8 cellular contexts compared by ENCODE assay signal in the genomic region with DNA sequence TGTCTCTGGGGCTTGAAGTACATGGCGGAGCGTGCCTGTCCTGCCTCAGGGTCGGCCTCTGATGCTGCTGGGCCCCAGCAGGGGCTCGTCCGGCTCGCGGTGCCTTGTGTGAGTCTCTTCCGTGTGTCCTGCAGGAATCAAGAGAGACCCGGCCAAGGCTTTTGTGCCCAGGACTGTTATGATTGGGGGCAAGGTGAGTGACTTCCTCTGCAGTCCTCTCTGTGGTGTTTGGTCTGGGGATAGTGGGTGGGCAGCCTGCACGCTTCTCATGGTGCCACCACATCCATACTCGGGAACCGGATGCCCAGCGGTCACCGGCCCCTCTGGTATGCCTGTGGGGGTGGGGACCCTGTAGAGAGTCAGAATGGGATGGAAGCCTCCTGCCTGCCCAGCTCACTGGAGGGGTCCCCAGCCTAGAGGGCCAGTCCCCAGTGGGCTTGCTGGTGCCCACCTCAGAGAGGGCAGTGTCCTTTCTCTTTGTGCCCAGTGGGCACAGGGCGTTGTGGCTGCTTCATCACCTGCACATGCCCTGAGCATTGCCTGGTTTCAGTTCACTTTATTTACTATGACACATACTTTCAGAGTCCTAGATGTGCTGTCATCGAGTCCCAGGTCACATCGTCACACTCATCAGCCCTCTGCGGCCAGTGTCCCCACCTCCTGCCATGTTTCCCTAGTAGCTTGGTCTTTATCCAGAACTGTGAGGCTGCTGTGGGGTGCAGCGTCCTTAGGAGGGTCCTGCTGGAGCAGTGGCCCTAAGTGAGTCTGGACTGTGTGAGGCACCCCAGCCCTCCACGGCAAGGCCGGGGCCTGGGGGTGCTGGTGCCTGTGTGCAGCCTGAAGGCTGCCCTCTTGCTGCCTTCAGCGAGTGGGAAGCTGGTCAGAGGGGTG. TPM values are rescaled to one million over a fixed set of nuclear protein-coding genes. Genes with fewer than 3 reads are reported as not detected.
DNase-seq lines count a peak whose midpoint lies in the region; ATAC-seq and TF ChIP-seq lines count a peak whose summit lies in the region.
"Had no signal": no experiment of that assay in that cellular context is flagged by ENCODE, and none has a peak within 500 bp of the region (broad histone marks: within the 10 kb centered on the region; RNA-seq: fewer than 3 reads in every experiment).

No MANE protein-coding gene starts in this region.

- no peaks in the 10 kb centered on the region for H3K27me3 ChIP-seq in ovary
- H3K27me3 ChIP-seq in hepatocyte, result no peaks in the 10 kb centered on the region

- no peak overlapping the region for H3K4me3 ChIP-seq in ovary
- no peak overlapping the region for H3K4me3 ChIP-seq in hepatocyte

- H2AFZ ChIP-seq in hepatocyte, result no peak overlapping the region

- no peak for TF ChIP-seq CTCF in ovary (IDR thresholded peaks at IDR 0.05)
- TF ChIP-seq CTCF in hepatocyte (IDR thresholded peaks at IDR 0.05; ENCODE audit: poor library complexity), result no peak

- no peak for TF ChIP-seq EP300 in ovary (IDR thresholded peaks at IDR 0.05)

- H3K4me1 ChIP-seq in ovary (ENCODE audit: insufficient read depth) (no peaks in the 10 kb centered on the region), hepatocyte (ENCODE audit: insufficient read depth) (no peaks in the 10 kb centered on the region)

- TF ChIP-seq POLR2A in ovary (IDR thresholded peaks at IDR 0.05), result no peak

- WGBS in ovary, 3 donors, result 90 to 91% (median 91%) methylated on average over 18 to 22 of the region's 22 CpGs
- 96% methylated on average over 22 of the region's 22 CpGs for WGBS in hepatocyte (ENCODE audit: low lambda C conversion rate, missing lambda C conversion rate)

- ATAC-seq in GM19023 (IDR thresholded peaks at IDR 0.05; ENCODE audit: unreplicated experiment) (peak; percentile 92), GM21786 (IDR thresholded peaks at IDR 0.05; ENCODE audit: unreplicated experiment) (peak; percentile 99), HG03575 (IDR thresholded peaks at IDR 0.05; ENCODE audit: extremely low read depth, insufficient number of reproducible peaks, low FRiP score, unreplicated experiment) (peak; percentile 87)

- no peaks in the 10 kb centered on the region for H3K79me2 ChIP-seq in hepatocyte

- DNase-seq in ovary, result peak in 4 of 5 donors; percentile 4 to 25 (median 11)
- no peak for DNase-seq in NCI-H774 (lab: John Stamatoyannopoulos, UW)
- DNase-seq in NCI-H1436 (lab: John Stamatoyannopoulos, UW), result no peak
- no peak for DNase-seq in hepatocyte (ENCODE audit: low spot score)
- DNase-seq: NCI-H1694 treated with DMSO at 0.1 percent for 48 hours had no signal

- intact Hi-C loops in ovary (cut with DNase I), result no loop called here

- H4K20me1 ChIP-seq in hepatocyte (ENCODE audit: insufficient read depth, poor library complexity, severe bottlenecking), result no peaks in the 10 kb centered on the region

- H3K4me2 ChIP-seq in hepatocyte, result no peak overlapping the region

- H3K36me3 ChIP-seq in ovary, result no peaks in the 10 kb centered on the region
- no peaks in the 10 kb centered on the region for H3K36me3 ChIP-seq in hepatocyte (replicated peaks; ENCODE audit: insufficient read depth, low read depth)

- no peaks in the 10 kb centered on the region for H3K9me2 ChIP-seq in hepatocyte (replicated peaks; ENCODE audit: insufficient read depth)

- H3K9me3 ChIP-seq in ovary (no peaks in the 10 kb centered on the region), hepatocyte (ENCODE audit: low read depth) (no peaks in the 10 kb centered on the region)

- H3K27ac ChIP-seq in ovary (no peak overlapping the region), hepatocyte (no peak overlapping the region)

RNA-seq across cellular contexts. Expression of a gene that starts 40.7 kb away (rescaled TPM):
- total RNA-seq in ovary (10 to 100 TPM; 24.2 to 54.2 (median 52.2) TPM), hepatocyte (52.0 and 61.1 TPM in 2 replicates)
- polyA plus RNA-seq in ovary (10 to 100 TPM; 23.1 to 27.3 TPM), hepatocyte (35.0 and 45.3 TPM in 2 replicates)

Comparison
In these comparisons a context has a peak if more than half of its experiments do, and no peak if none do; other contexts are left out.
1. DNase-seq: peak in ovary (4 of 5); none in NCI-H774 (single experiment), NCI-H1436 (single experiment) and hepatocyte (single experiment).
2. Peak in every context shown above with its lines, with median percentiles within 50 percentile points of each other: ATAC-seq.